In genomic region chr1:174775621-174776020, GRCh38 we compare ENCODE assay signal across 19 cellular contexts.
"Had no signal": no experiment of that assay in that cellular context is flagged by ENCODE, and none has a peak within 500 bp of the region (broad histone marks: within the 10 kb centered on the region; RNA-seq: fewer than 3 reads in every experiment).

No MANE protein-coding gene starts in this region.

- H3K9me3 ChIP-seq: esophagus muscularis mucosa, gastroesophageal sphincter, mucosa of descending colon, tibial artery, upper lobe of right lung, vagina had no signal

- ATAC-seq: effector memory CD8-positive, alpha-beta T cell; gastroesophageal sphincter; left lobe of liver; mucosa of descending colon; natural killer cell; right cardiac atrium; stimulated activated effector memory CD8-positive, alpha-beta T cell treated with anti-CD3 and anti-CD28 coated beads, Interleukin-12 subunit alpha, Interleukin-12 subunit beta, amount 100 ng/mL, for 72 hours; upper lobe of right lung had no signal

- H3K4me1 ChIP-seq: esophagus muscularis mucosa, gastroesophageal sphincter, tibial artery, upper lobe of right lung, vagina had no signal

- H3K4me3 ChIP-seq: esophagus muscularis mucosa, gastroesophageal sphincter, mucosa of descending colon, tibial artery, upper lobe of right lung, vagina had no signal

- H3K36me3 ChIP-seq: esophagus muscularis mucosa, gastroesophageal sphincter, tibial artery, upper lobe of right lung, vagina had no signal

- H3K27me3 ChIP-seq: esophagus muscularis mucosa, gastroesophageal sphincter, tibial artery, upper lobe of right lung, vagina had no signal

- DNase-seq: effector memory CD8-positive, alpha-beta T cell; foreskin fibroblast; glutamatergic neuron; islet precursor cell; mammary epithelial cell; mucosa of descending colon; natural killer cell; posterior cingulate gyrus; right cardiac atrium; stimulated activated CD4-positive, alpha-beta T cell treated with anti-CD3 and anti-CD28 coated beads, Interleukin-4, amount 100 ng/mL, for 1 hour; stimulated activated CD8-positive, alpha-beta memory T cell treated with anti-CD3 and anti-CD28 coated beads, Interleukin-4, amount 100 ng/mL, for 48 hours; tibial artery; upper lobe of right lung had no signal

- H3K27ac ChIP-seq: epithelial cell of prostate, esophagus muscularis mucosa, gastroesophageal sphincter, tibial artery, upper lobe of right lung, vagina had no signal
